10 cellular contexts compared by ENCODE assay signal in genomic region chr10:109889867-109890266, GRCh38. TPM values are rescaled to one million over a fixed set of nuclear protein-coding genes. Genes with fewer than 3 reads are reported as not detected.
A peak's percentile ranks its signal among the peaks of the same experiment; 100 is the strongest.
DNase-seq lines count a peak whose midpoint lies in the region; ATAC-seq, FAIRE-seq and TF ChIP-seq lines count a peak whose summit lies in the region.
"Had no signal": no experiment of that assay in that cellular context is flagged by ENCODE, and none has a peak within 500 bp of the region (broad histone marks: within the 10 kb centered on the region; RNA-seq: fewer than 3 reads in every experiment).

No MANE protein-coding gene starts in this region.

- H3K4me1 Mint-ChIP-seq in activated T-cell treated with anti-CD3 and anti-CD28 coated beads, Interleukin-2, amount 50 U/mL, for 24 hours (ENCODE audit: low read depth): peaks cover 51% of the 10 kb centered on the region

- peak; percentile 91 for FAIRE-seq in endothelial cell of umbilical vein (lab: Jason Lieb, UNC)

- H2AFZ ChIP-seq in endothelial cell of umbilical vein (ENCODE audit: low read depth, low read length) (no peak overlapping the region), smooth muscle cell (ENCODE audit: low read depth) (no peak overlapping the region)

- no peak for TF ChIP-seq POLR2A in endothelial cell of umbilical vein (IDR thresholded peaks at IDR 0.05; ENCODE audit: low read depth, low read length)

- H3K4me2 ChIP-seq in endothelial cell of umbilical vein (ENCODE audit: insufficient read depth, low read length): peak overlapping the region; percentile 14
- H3K4me2 ChIP-seq in smooth muscle cell: peak overlapping the region; percentile 76

- dilution Hi-C loops in endothelial cell of umbilical vein (cut with MboI; ENCODE audit: extremely low pct_ligation_motif_present, low sequenced_read_pairs): loop anchor here (25.0 kb wide), 1 partner anchor 397 kb away; no protein-coding TSS in a partner anchor

- POLR2A ChIA-PET in endothelial cell of umbilical vein (lab: Charles Lee): interaction anchor here (0.7 kb wide), 1 partner anchor 38 kb away, joined by 3 read pairs; no protein-coding TSS in a partner anchor

- CTCF ChIA-PET in endothelial cell of umbilical vein (lab: Charles Lee): interaction anchor here (1.2 to 1.7 kb wide), 2 partner anchors 78 to 391 kb away, joined by 3 read pairs; no protein-coding TSS in a partner anchor

- H3K9me3 ChIP-seq in endothelial cell of umbilical vein (replicated peaks; ENCODE audit: control insufficient read depth, insufficient read depth, low read length): no peaks in the 10 kb centered on the region
- no peaks in the 10 kb centered on the region for H3K9me3 ChIP-seq in smooth muscle cell (replicated peaks; ENCODE audit: low read depth)
- H3K9me3 ChIP-seq: BLaER1 treated with 17β-estradiol and CSF1 and Interleukin-3, amounts not matched to agents 10 nM and 100 nM had no signal

- WGBS in smooth muscle cell (ENCODE audit: low lambda C conversion rate): 44% methylated on average over 4 of the region's 4 CpGs

- H3K27ac ChIP-seq in endothelial cell of umbilical vein (ENCODE audit: insufficient read depth, low read depth, low read length) (peak overlapping the region; percentile 77), smooth muscle cell (ENCODE audit: low read depth) (peak overlapping the region; percentile 82)
- H3K27ac ChIP-seq: BLaER1 treated with 17β-estradiol and CSF1 and Interleukin-3, amounts not matched to agents 10 nM and 100 nM had no signal

- H3K36me3 Mint-ChIP-seq in activated T-cell treated with anti-CD3 and anti-CD28 coated beads, Interleukin-2, amount 50 U/mL, for 24 hours (ENCODE audit: low read depth): peaks cover 87% of the 10 kb centered on the region

- H3K4me1 ChIP-seq in endothelial cell of umbilical vein (ENCODE audit: control insufficient read depth, extremely low read depth, insufficient read depth, low read length) (peaks cover 16% of the 10 kb centered on the region), smooth muscle cell (ENCODE audit: low read depth) (peaks cover 33% of the 10 kb centered on the region)

- no peaks in the 10 kb centered on the region for H3K9me3 Mint-ChIP-seq in activated T-cell treated with anti-CD3 and anti-CD28 coated beads, Interleukin-2, amount 50 U/mL, for 24 hours

- H3K9me1 ChIP-seq in endothelial cell of umbilical vein (replicated peaks; ENCODE audit: control insufficient read depth, extremely low read depth, insufficient read depth, low read length): no peaks in the 10 kb centered on the region

- H3K27ac Mint-ChIP-seq in activated T-cell treated with anti-CD3 and anti-CD28 coated beads, Interleukin-2, amount 50 U/mL, for 24 hours: peak overlapping the region; percentile 10

- no peaks in the 10 kb centered on the region for H3K79me2 ChIP-seq in endothelial cell of umbilical vein (ENCODE audit: control insufficient read depth, insufficient read depth, low read length)
- H3K79me2 ChIP-seq in smooth muscle cell (ENCODE audit: low read depth): peaks cover 7% of the 10 kb centered on the region

- H3K27me3 ChIP-seq in endothelial cell of umbilical vein (ENCODE audit: control insufficient read depth in 2 of 2, insufficient read depth in 2 of 2, low read length in 2 of 2): no peaks in the 10 kb centered on the region
- H3K27me3 ChIP-seq in smooth muscle cell (ENCODE audit: low read depth): no peaks in the 10 kb centered on the region
- H3K27me3 ChIP-seq: BLaER1 treated with 17β-estradiol and CSF1 and Interleukin-3, amounts not matched to agents 10 nM and 100 nM had no signal

- no peaks in the 10 kb centered on the region for H3K27me3 Mint-ChIP-seq in activated T-cell treated with anti-CD3 and anti-CD28 coated beads, Interleukin-2, amount 50 U/mL, for 24 hours

- no peaks in the 10 kb centered on the region for H4K20me1 ChIP-seq in endothelial cell of umbilical vein (replicated peaks; ENCODE audit: control insufficient read depth, extremely low read depth, insufficient read depth, low read length)
- H4K20me1 ChIP-seq in smooth muscle cell (ENCODE audit: low read depth): no peaks in the 10 kb centered on the region

- H3K36me3 ChIP-seq in endothelial cell of umbilical vein (ENCODE audit: control insufficient read depth in 2 of 2, extremely low read depth in 1 of 2, insufficient read depth in 2 of 2, low read length in 2 of 2) (peaks cover 0 to 30% of the 10 kb centered on the region in 2 experiments), smooth muscle cell (ENCODE audit: low read depth) (no peaks in the 10 kb centered on the region)

- peaks cover 2% of the 10 kb centered on the region for H3F3A ChIP-seq in smooth muscle cell (ENCODE audit: low read depth)

- BruUV-seq in endothelial cell of umbilical vein (replicated peaks; lab: Mats Ljungman, UMichigan): no TSS peak

- H3K4me3 Mint-ChIP-seq in activated T-cell treated with anti-CD3 and anti-CD28 coated beads, Interleukin-2, amount 50 U/mL, for 24 hours: no peak overlapping the region

- H3K9ac ChIP-seq in endothelial cell of umbilical vein (replicated peaks; ENCODE audit: extremely low read depth, insufficient read depth, low read length) (peak overlapping the region; percentile 34), smooth muscle cell (ENCODE audit: low read depth) (peak overlapping the region; percentile 7)
- H3K9ac ChIP-seq: BLaER1 treated with 17β-estradiol and CSF1 and Interleukin-3, amounts not matched to agents 10 nM and 100 nM had no signal

- TF ChIP-seq CTCF in endothelial cell of umbilical vein (IDR thresholded peaks at IDR 0.05; ENCODE audit: extremely low read depth in 1 of 2, insufficient read depth in 1 of 2, low read depth in 1 of 2, low read length in 2 of 2) (no peak), smooth muscle cell (IDR thresholded peaks at IDR 0.05; ENCODE audit: borderline replicate concordance, insufficient read depth, poor library complexity, severe bottlenecking) (no peak)

- DNase-seq in activated T-cell treated with anti-CD3 and anti-CD28 coated beads, Interleukin-2, amount 50 U/mL, for 24 hours: no peak
- DNase-seq in activated T-cell treated with anti-CD3 and anti-CD28 coated beads, Interleukin-2, amount 50 U/mL, for 48 hours: no peak
- peak; percentile 3 for DNase-seq in RKO (ENCODE audit: low spot score)
- peak; percentile 89 for DNase-seq in endothelial cell of umbilical vein (ENCODE audit: low read depth, low spot score)
- no peak for DNase-seq in smooth muscle cell (lab: John Stamatoyannopoulos, UW; ENCODE audit: unreplicated experiment)
- DNase-seq in SW 1271 (lab: John Stamatoyannopoulos, UW): no peak
- no peak for DNase-seq in sciatic nerve (ENCODE audit: low spot score)
- no peak for DNase-seq in amygdala (lab: John Stamatoyannopoulos, UW)
- DNase-seq: NCI-H526 had no signal

- H3K4me3 ChIP-seq in endothelial cell of umbilical vein (replicated peaks in 1 of 3; ENCODE audit: insufficient read depth in 1 of 3, low read depth in 1 of 3, low read length in 3 of 3): no peak overlapping the region
- H3K4me3 ChIP-seq in smooth muscle cell: no peak overlapping the region
- H3K4me3 ChIP-seq: BLaER1 treated with 17β-estradiol and CSF1 and Interleukin-3, amounts not matched to agents 10 nM and 100 nM had no signal

- no peak for ATAC-seq in sciatic nerve

- intact Hi-C loops in endothelial cell of umbilical vein (cut with micrococcal nuclease): no loop called here
- intact Hi-C loops in sciatic nerve (cut with DNase I): loop anchor here (10.0 kb wide), 1 partner anchor 395 kb away; no protein-coding TSS in a partner anchor

TF ChIP-seq in endothelial cell of umbilical vein, 7 proteins besides CTCF, POLR2A, EP300 and RAD21:
- TF ChIP-seq JUN (IDR thresholded peaks at IDR 0.05; ENCODE audit: borderline replicate concordance, insufficient read depth, insufficient read length, low read depth) (peak; percentile 59), EZH2 (IDR thresholded peaks at IDR 0.05; ENCODE audit: borderline replicate concordance, low read depth, low read length, severe bottlenecking) (no peak), FOS (IDR thresholded peaks at IDR 0.05; ENCODE audit: borderline replicate concordance, insufficient read depth, low read length) (peak; percentile 92), MYC (IDR thresholded peaks at IDR 0.05; ENCODE audit: low read depth, low read length) (no peak)

RNA-seq across cellular contexts. Expression of gene XPNPEP1, which starts 33.4 kb away (rescaled TPM):
- total RNA-seq in endothelial cell of umbilical vein: 81.1 and 87.3 TPM in 2 replicates
- 245 and 319 TPM in 2 replicates for polyA plus RNA-seq in endothelial cell of umbilical vein
- 227 and 274 TPM in 2 replicates for polyA plus RNA-seq in endothelial cell of umbilical vein (2011; cell fraction: cytosol; rRNA removed)
- polyA plus RNA-seq in endothelial cell of umbilical vein (2011; cell fraction: nucleus; rRNA removed): 318 and 442 TPM in 2 replicates
- polyA plus RNA-seq in endothelial cell of umbilical vein (2012): 90.4 and 99.5 TPM in 2 replicates
- polyA minus RNA-seq in endothelial cell of umbilical vein: 427 and 471 TPM in 2 replicates
- polyA minus RNA-seq in endothelial cell of umbilical vein (2011; cell fraction: cytosol; rRNA and poly(A)+ RNA removed): 69.1 TPM
- 149 and 157 TPM in 2 replicates for polyA minus RNA-seq in endothelial cell of umbilical vein (2011; cell fraction: nucleus; rRNA and poly(A)+ RNA removed)
- 115 and 147 TPM in 2 replicates for total RNA-seq in smooth muscle cell
- polyA plus RNA-seq in smooth muscle cell: 63.0 and 64.3 TPM in 2 replicates
- total RNA-seq in sciatic nerve: 60.6 TPM

Comparison
In these comparisons a context has a peak if more than half of its experiments do, and no peak if none do; other contexts are left out.
1. DNase-seq: peak in RKO (single experiment) and endothelial cell of umbilical vein (single experiment); none in activated T-cell treated with anti-CD3 and anti-CD28 coated beads, Interleukin-2, amount 50 U/mL, for 24 hours (single experiment), activated T-cell treated with anti-CD3 and anti-CD28 coated beads, Interleukin-2, amount 50 U/mL, for 48 hours (0 of 2), smooth muscle cell (single experiment), SW 1271 (0 of 2), sciatic nerve (single experiment) and amygdala (0 of 56).